Comparison of ENCODE assay signal across 15 cellular contexts in the genomic region with DNA sequence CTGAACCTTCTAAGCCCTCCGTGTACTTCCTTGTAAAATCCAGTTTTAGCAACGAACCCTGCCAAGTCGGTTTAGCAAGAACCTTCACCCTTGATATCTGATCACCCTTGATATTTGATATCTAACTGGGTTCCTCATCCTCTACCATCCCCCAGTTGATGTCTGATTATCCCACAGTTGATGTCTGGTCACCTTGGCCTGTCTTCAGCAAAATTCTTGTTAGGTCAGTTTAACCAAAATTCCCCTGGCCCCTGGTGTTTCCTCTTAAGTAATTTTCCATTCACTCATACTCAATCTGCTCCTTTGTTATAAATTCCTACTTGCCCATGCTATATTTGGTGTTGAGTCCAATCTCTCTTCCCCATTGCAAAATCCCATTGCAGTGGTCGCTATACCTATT.
DNase-seq lines count a peak whose midpoint lies in the region; FAIRE-seq and TF ChIP-seq lines count a peak whose summit lies in the region.
"Had no signal": no experiment of that assay in that cellular context is flagged by ENCODE, and none has a peak within 500 bp of the region (broad histone marks: within the 10 kb centered on the region; RNA-seq: fewer than 3 reads in every experiment).

No MANE protein-coding gene starts in this region.

- no peak for FAIRE-seq in H54 (lab: Jason Lieb, UNC)

- DNase-seq in AG09319 (ENCODE audit: extremely low read depth, low read depth): peak; percentile 19
- peak; percentile 37 for DNase-seq in NCI-H510A treated with DMSO at 0.1 percent for 48 hours (lab: John Stamatoyannopoulos, UW)
- peak; percentile 14 for DNase-seq in choroid plexus epithelial cell (ENCODE audit: low read depth)
- peak; percentile 13 for DNase-seq in mucosa of gallbladder (ENCODE audit: low spot score)
- no peak for DNase-seq in H54 (ENCODE audit: insufficient read length, low spot score)
- no peak for DNase-seq in NOMO-1 treated with dmso at 0.1 percent for 144 hours (lab: John Stamatoyannopoulos, UW; ENCODE audit: unreplicated experiment)
- DNase-seq in A172 (ENCODE audit: low spot score): no peak
- DNase-seq: AML-193, HCEC 1CT, MV-4-11, NCI-H1417, NCI-H187 treated with DMSO at 0.1 percent for 48 hours, NCI-H2171, NCI-H446 treated with DMSO at 0.1 percent for 48 hours, SIG-M5 had no signal

- no peak for TF ChIP-seq POLR2A in H54 (IDR thresholded peaks at IDR 0.05; ENCODE audit: low read depth, low read length)

- no peak overlapping the region for H3K4me3 ChIP-seq in choroid plexus epithelial cell (ENCODE audit: low read depth, low read length)

- TF ChIP-seq CTCF in AG09319 (IDR thresholded peaks at IDR 0.05; ENCODE audit: low read depth, low read length) (no peak), choroid plexus epithelial cell (conservative IDR thresholded peaks at IDR 0.05; ENCODE audit: low read depth, low read length) (no peak)

Comparison
In these comparisons a context has a peak if more than half of its experiments do, and no peak if none do; other contexts are left out.
1. DNase-seq: peak in AG09319 (single experiment), NCI-H510A treated with DMSO at 0.1 percent for 48 hours (single experiment), choroid plexus epithelial cell (single experiment) and mucosa of gallbladder (single experiment); none in H54 (single experiment), NOMO-1 treated with dmso at 0.1 percent for 144 hours (single experiment) and A172 (single experiment).